In the genomic region with DNA sequence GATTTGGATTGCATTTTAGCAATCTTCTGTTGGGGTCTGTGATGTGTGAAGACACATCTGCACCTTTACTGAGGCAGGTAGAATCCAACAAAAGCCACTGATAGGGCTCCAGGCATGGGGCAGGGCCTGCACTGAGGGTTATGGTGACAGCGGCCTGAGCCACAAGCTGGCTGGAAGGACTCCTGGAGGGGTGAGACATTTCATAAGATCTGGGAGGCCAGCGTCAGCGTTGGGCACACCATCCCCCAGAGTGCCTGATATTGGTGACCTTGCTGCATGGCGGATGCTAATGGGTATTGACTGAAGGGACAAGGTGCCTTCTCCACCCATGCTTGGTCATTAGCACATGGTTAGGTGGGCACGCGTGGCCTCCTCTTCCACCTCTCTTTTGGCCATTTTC, we compare ENCODE assay signal across 23 cellular contexts.
DNase-seq lines count a peak whose midpoint lies in the region; ATAC-seq and TF ChIP-seq lines count a peak whose summit lies in the region.
"Had no signal": no experiment of that assay in that cellular context is flagged by ENCODE, and none has a peak within 500 bp of the region (broad histone marks: within the 10 kb centered on the region; RNA-seq: fewer than 3 reads in every experiment).

No MANE protein-coding gene starts in this region.

- H2BK15ac ChIP-seq in IMR-90 (ENCODE audit: low read depth, low read length), result no peak overlapping the region

- peak overlapping the region; percentile 71; the same call in 1 of the 2 replicates for H2AK5ac ChIP-seq in IMR-90 (ENCODE audit: low read depth, low read length)

- peaks cover 35% of the 10 kb centered on the region for H3K4me1 Mint-ChIP-seq in endodermal cell

- H3K27me3 ChIP-seq in IMR-90 (ENCODE audit: control insufficient read depth, insufficient read depth, low read length) (no peaks in the 10 kb centered on the region), endodermal cell (ENCODE audit: control insufficient read depth, insufficient read depth, low read length, poor library complexity, severe bottlenecking) (no peaks in the 10 kb centered on the region), heart right ventricle (no peaks in the 10 kb centered on the region), rectal smooth muscle tissue (ENCODE audit: control insufficient read depth, insufficient read depth, low read length) (no peaks in the 10 kb centered on the region), testis (no peaks in the 10 kb centered on the region)

- no peak overlapping the region for H4K8ac ChIP-seq in IMR-90 (ENCODE audit: low read depth in 2 of 2, low read length in 2 of 2)

- no peak overlapping the region for H3K56ac ChIP-seq in IMR-90 (ENCODE audit: extremely low read depth, insufficient read depth, low read length)

- 0 out of 2 replicates have a peak overlapping the region, but pooled peaks have one; percentile 19 for H3K18ac ChIP-seq in IMR-90 (ENCODE audit: low read depth, low read length)

- no peak overlapping the region for H3K4me3 Mint-ChIP-seq in endodermal cell
- H3K4me3 Mint-ChIP-seq: CD4-positive, alpha-beta T cell had no signal

- in situ Hi-C loops in IMR-90 (cut with MboI; ENCODE audit: low sequenced_read_pairs), result no loop called here

- 0 out of 2 replicates have a peak, but pooled peaks cover 3% of the 10 kb centered on the region for H4K20me1 ChIP-seq in IMR-90 (ENCODE audit: insufficient read depth, low read length)

- no peak overlapping the region for H3K27ac Mint-ChIP-seq in endodermal cell
- H3K27ac Mint-ChIP-seq: CD4-positive, alpha-beta T cell had no signal

- no peak overlapping the region for H2AK9ac ChIP-seq in IMR-90 (replicated peaks; ENCODE audit: low read depth, low read length, poor library complexity)

- H3K79me1 ChIP-seq in IMR-90 (ENCODE audit: low read depth in 1 of 2, low read length in 2 of 2), result peaks cover 0 to 16% of the 10 kb centered on the region in 2 experiments; a peak in 2 of 4 replicates

- no peaks in the 10 kb centered on the region for H3K36me3 Mint-ChIP-seq in endodermal cell (ENCODE audit: low read depth)

- BruUV-seq in IMR-90 (replicated peaks; lab: Mats Ljungman, UMichigan), result no TSS peak

- no peak overlapping the region for H2BK5ac ChIP-seq in IMR-90 (ENCODE audit: low read depth, low read length, poor library complexity, severe bottlenecking)

- intact Hi-C loops in IMR-90 (cut with micrococcal nuclease) (no loop called here), heart right ventricle (cut with DNase I) (loop anchor here in 1 of 10 donors (5.0 kb wide), 1 partner anchor 42 kb away; no protein-coding TSS in a partner anchor), testis (cut with DNase I; ENCODE audit: low total_unique reads) (no loop called here)

- H3K9ac ChIP-seq in IMR-90 (ENCODE audit: low read depth, low read length) (no peak overlapping the region), endodermal cell (ENCODE audit: extremely low read depth, low read length, poor library complexity, severe bottlenecking) (no peak overlapping the region), rectal smooth muscle tissue (ENCODE audit: low read length) (no peak overlapping the region)

- WGBS in IMR-90 (ENCODE audit: extremely low coverage in 2 of 2, insufficient read length in 1 of 2), 2 experiments, result 100% methylated on average over 3 of the region's 6 CpGs; no CpG with 5 or more reads in 1 of the 2 experiments
- 93 to 100% methylated on average over 4 to 6 of the region's 6 CpGs for WGBS in endodermal cell (ENCODE audit: insufficient coverage in 1 of 2, insufficient read length in 1 of 2), 2 experiments
- 83 to 90% methylated on average over 6 of the region's 6 CpGs for WGBS in heart right ventricle, 2 donors
- WGBS in testis, 2 donors, result 93% methylated on average over 6 of the region's 6 CpGs

- no peaks in the 10 kb centered on the region for H3K36me3 ChIP-seq in IMR-90 (ENCODE audit: control insufficient read depth, insufficient read depth, low read length)
- H3K36me3 ChIP-seq in endodermal cell (ENCODE audit: control insufficient read depth, insufficient read depth, low read length), result no peaks in the 10 kb centered on the region
- no peaks in the 10 kb centered on the region for H3K36me3 ChIP-seq in heart right ventricle
- no peaks in the 10 kb centered on the region for H3K36me3 ChIP-seq in rectal smooth muscle tissue (ENCODE audit: control insufficient read depth, insufficient read depth, low read length)
- no peaks in the 10 kb centered on the region for H3K36me3 ChIP-seq in testis (ENCODE audit: low read depth, missing control alignments)
- H3K36me3 ChIP-seq: BE2C, SJCRH30 had no signal

- H3K27ac ChIP-seq in IMR-90 (ENCODE audit: insufficient read depth, low read length), result no peak overlapping the region
- no peak overlapping the region for H3K27ac ChIP-seq in endodermal cell (ENCODE audit: low read depth, low read length)
- H3K27ac ChIP-seq in heart right ventricle, result peak overlapping the region; percentile 33 to 93 (median 83)
- H3K27ac ChIP-seq in rectal smooth muscle tissue (ENCODE audit: low read depth, low read length), result peak overlapping the region; percentile 65
- no peak overlapping the region for H3K27ac ChIP-seq in testis
- H3K27ac ChIP-seq: A549, HL-60, SJCRH30 had no signal

- H3K4ac ChIP-seq in IMR-90 (ENCODE audit: low read depth, low read length), result no peak overlapping the region

- dilution Hi-C loops in IMR-90 (cut with HindIII; ENCODE audit: low sequenced_read_pairs, unreplicated experiment), result no loop called here

- no peaks in the 10 kb centered on the region for H3K9me3 Mint-ChIP-seq in endodermal cell
- H3K9me3 Mint-ChIP-seq: CD4-positive, alpha-beta T cell had no signal

- no peak overlapping the region for H2AFZ ChIP-seq in IMR-90 (replicated peaks; ENCODE audit: low read length, poor library complexity)

- TF ChIP-seq POLR2A in IMR-90 (IDR thresholded peaks at IDR 0.05; ENCODE audit: low read depth, low read length) (no peak), testis (IDR thresholded peaks at IDR 0.05) (no peak)

- H3K4me3 ChIP-seq in IMR-90 (ENCODE audit: insufficient read depth, low read depth, low read length) (no peak overlapping the region), endodermal cell (ENCODE audit: low read length) (no peak overlapping the region), heart right ventricle (no peak overlapping the region), rectal smooth muscle tissue (ENCODE audit: low read length) (no peak overlapping the region), testis (no peak overlapping the region)
- H3K4me3 ChIP-seq: A549, SJCRH30 had no signal

- H3K27me3 Mint-ChIP-seq in endodermal cell (ENCODE audit: insufficient read depth), result peaks cover 2% of the 10 kb centered on the region

- no peak overlapping the region for H2BK20ac ChIP-seq in IMR-90 (ENCODE audit: low read depth, low read length)

- ATAC-seq in IMR-90 (ENCODE audit: low read depth), result no peak
- peak in 5 of 8 donors; percentile 22 to 63 (median 32) for ATAC-seq in heart right ventricle
- ATAC-seq: A549, HepG2 had no signal

- DNase-seq in IMR-90 (no peak), endodermal cell (peak; percentile 70), heart right ventricle (no peak), GF-D8 (lab: John Stamatoyannopoulos, UW) (no peak), dedifferentiated amniotic fluid mesenchymal stem cell (ENCODE audit: extremely low spot score) (no peak), testis (no peak), DMS 273 treated with DMSO at 0.1 percent for 48 hours (lab: John Stamatoyannopoulos, UW) (no peak)
- DNase-seq: BE2C; CD4-positive, alpha-beta T cell; COR-L47; DND-41; H7; KBM-7; MM.1S; NCI-H1048; NCI-H1417 treated with DMSO at 0.1 percent for 48 hours; NCI-H187; NCI-H446 treated with DMSO at 0.1 percent for 48 hours; SJCRH30 had no signal

- H3K9me3 ChIP-seq in IMR-90 (ENCODE audit: control insufficient read depth, insufficient read depth, low read length) (no peaks in the 10 kb centered on the region), endodermal cell (ENCODE audit: control insufficient read depth, low read length) (no peaks in the 10 kb centered on the region), heart right ventricle (no peaks in the 10 kb centered on the region), testis (no peaks in the 10 kb centered on the region)
- H3K9me3 ChIP-seq: A549, BE2C, SJCRH30 had no signal

- peaks cover 15% of the 10 kb centered on the region for H3K9me1 ChIP-seq in IMR-90 (ENCODE audit: insufficient read depth, low read length)

- TF ChIP-seq CTCF in IMR-90 (conservative IDR thresholded peaks at IDR 0.05; ENCODE audit: low read depth, low read length), result no peak
- no peak for TF ChIP-seq CTCF in endodermal cell (conservative IDR thresholded peaks at IDR 0.05)
- TF ChIP-seq CTCF in heart right ventricle (IDR thresholded peaks at IDR 0.05), result no peak
- no peak for TF ChIP-seq CTCF in testis (IDR thresholded peaks at IDR 0.05)

- no peak overlapping the region for H3K14ac ChIP-seq in IMR-90 (replicated peaks; ENCODE audit: low read depth, low read length)

- no peak overlapping the region for H3K23ac ChIP-seq in IMR-90 (ENCODE audit: low read depth, low read length)

- no peak for TF ChIP-seq RAD21 in IMR-90 (IDR thresholded peaks at IDR 0.05; ENCODE audit: low read length)

- peaks cover 19% of the 10 kb centered on the region for H3K4me1 ChIP-seq in IMR-90 (ENCODE audit: control insufficient read depth, insufficient read depth, low read length)
- H3K4me1 ChIP-seq in endodermal cell (ENCODE audit: control insufficient read depth, insufficient read depth, low read length), result peaks cover 15% of the 10 kb centered on the region
- H3K4me1 ChIP-seq in heart right ventricle, result peaks cover 28 to 98% (median 64%) of the 10 kb centered on the region in 9 donors
- H3K4me1 ChIP-seq in rectal smooth muscle tissue (ENCODE audit: control insufficient read depth, insufficient read depth, low read length), result peaks cover 32% of the 10 kb centered on the region
- no peaks in the 10 kb centered on the region for H3K4me1 ChIP-seq in testis
- H3K4me1 ChIP-seq: A549, BE2C, SJCRH30 had no signal

- peak overlapping the region; percentile 11; the same call in 1 of the 2 replicates for H4K91ac ChIP-seq in IMR-90 (ENCODE audit: insufficient read depth, low read depth, low read length)

- H2BK120ac ChIP-seq in IMR-90 (ENCODE audit: low read depth, low read length), result no peak overlapping the region

- POLR2A ChIA-PET in IMR-90 (lab: Charles Lee; ENCODE audit: unreplicated experiment), result no interaction called here

- no peak overlapping the region for H3K4me2 ChIP-seq in IMR-90 (ENCODE audit: low read depth, low read length)
- H3K4me2 ChIP-seq: A549 had no signal

- H4K5ac ChIP-seq in IMR-90 (ENCODE audit: low read depth, low read length), result no peak overlapping the region

- CTCF ChIA-PET in IMR-90 (lab: Yijun Ruan, JAX), result no interaction called here

TF ChIP-seq in IMR-90, 13 proteins besides CTCF, POLR2A, EP300 and RAD21:
- no peak for TF ChIP-seq MXI1 (IDR thresholded peaks at IDR 0.05; ENCODE audit: borderline replicate concordance, low read depth, low read length)

Comparison
In these comparisons a context has a peak if more than half of its experiments do, and no peak if none do; other contexts are left out.
1. H3K27ac ChIP-seq: peak in heart right ventricle (10 of 10) and rectal smooth muscle tissue (single experiment); none in IMR-90 (single experiment), endodermal cell (single experiment) and testis (0 of 2).